8 cellular contexts compared by ENCODE assay signal in genomic region chr20:5949943-5950270, GRCh38. TPM values are rescaled to one million over a fixed set of nuclear protein-coding genes. Genes with fewer than 3 reads are reported as not detected.
DNase-seq lines count a peak whose midpoint lies in the region; ATAC-seq and TF ChIP-seq lines count a peak whose summit lies in the region.

No MANE protein-coding gene starts in this region.

- TF ChIP-seq CTCF in Caco-2 (IDR thresholded peaks at IDR 0.05; ENCODE audit: insufficient read depth in 1 of 2, low read depth in 1 of 2, low read length in 1 of 2, severe bottlenecking in 1 of 2, unreplicated experiment in 1 of 2) (no peak), dorsolateral prefrontal cortex (IDR thresholded peaks at IDR 0.05 in 54 of 56, conservative IDR thresholded peaks at IDR 0.05 in 2 of 56; ENCODE audit: low read depth in 1 of 56, partially characterized antibody in 56 of 56) (no peak), neutrophil (IDR thresholded peaks at IDR 0.05) (no peak)

- no peaks in the 10 kb centered on the region for H3K27me3 ChIP-seq in Caco-2 (replicated peaks; ENCODE audit: control insufficient read depth, insufficient read depth, low read length)
- H3K27me3 ChIP-seq in dorsolateral prefrontal cortex, result no peaks in the 10 kb centered on the region
- no peaks in the 10 kb centered on the region for H3K27me3 ChIP-seq in neutrophil

- no peak for DNase-seq in Caco-2
- peak in 1 of 10 donors; percentile 44 for DNase-seq in dorsolateral prefrontal cortex
- DNase-seq in central memory CD4-positive, alpha-beta T cell, result no peak
- no peak for DNase-seq in DMS53 treated with DMSO at 0.1 percent for 48 hours (lab: John Stamatoyannopoulos, UW; ENCODE audit: unreplicated experiment)
- no peak for DNase-seq in A172 (ENCODE audit: low spot score)

- POLR2A ChIA-PET in Caco-2 (lab: Charles Lee), result no interaction called here

- peaks cover 6% of the 10 kb centered on the region for H3K36me3 ChIP-seq in Caco-2 (ENCODE audit: control insufficient read depth, insufficient read depth, low read length)
- H3K36me3 ChIP-seq in neutrophil, result peaks cover 28% of the 10 kb centered on the region

- H3K4me3 ChIP-seq in Caco-2 (ENCODE audit: low read depth, low read length) (peak overlapping the region; percentile 60), dorsolateral prefrontal cortex (peak overlapping the region; percentile 65 to 100 (median 92)), neutrophil (ENCODE audit: low read depth in 1 of 2, low read length in 1 of 2) (peak overlapping the region; percentile 82 to 84)

- peaks cover 50% of the 10 kb centered on the region for H3K36me3 Mint-ChIP-seq in Caco-2 (ENCODE audit: insufficient read depth, unreplicated experiment)
- H3K36me3 Mint-ChIP-seq in IgD-negative memory B cell, result peaks cover 4% of the 10 kb centered on the region

- no peak for ATAC-seq in GM19395 (IDR thresholded peaks at IDR 0.05; ENCODE audit: unreplicated experiment)

- intact Hi-C loops in Caco-2 (cut with micrococcal nuclease; ENCODE audit: unreplicated experiment) (loop anchor here (1.0 to 5.0 kb wide), 3 partner anchors 53 to 421 kb away; no protein-coding TSS in a partner anchor), dorsolateral prefrontal cortex (cut with DNase I) (loop anchor here in 1 of 2 donors (2.0 kb wide), 1 partner anchor 199 kb away; the partner anchor contains the start of gene SHLD1)

- H3K9me3 Mint-ChIP-seq in Caco-2 (ENCODE audit: unreplicated experiment) (no peaks in the 10 kb centered on the region), IgD-negative memory B cell (no peaks in the 10 kb centered on the region)

- H3K9me3 ChIP-seq in Caco-2, result no peaks in the 10 kb centered on the region
- no peaks in the 10 kb centered on the region for H3K9me3 ChIP-seq in neutrophil

- CTCF ChIA-PET in Caco-2 (lab: Charles Lee), result no interaction called here

- no TSS peak for BruUV-seq in Caco-2 (replicated peaks; lab: Mats Ljungman, UMichigan)

- H3K4me1 ChIP-seq in Caco-2 (peaks cover 15% of the 10 kb centered on the region), neutrophil (ENCODE audit: control insufficient read depth in 1 of 2, insufficient read depth in 1 of 2, low read depth in 1 of 2, low read length in 1 of 2) (peaks cover 51% of the 10 kb centered on the region in 2 experiments)

- H3K4me3 Mint-ChIP-seq in Caco-2 (ENCODE audit: unreplicated experiment) (peak overlapping the region; percentile 99), IgD-negative memory B cell (peak overlapping the region; percentile 91 to 99 (median 98))

- H3K27me3 Mint-ChIP-seq in Caco-2 (ENCODE audit: insufficient read depth, unreplicated experiment) (no peaks in the 10 kb centered on the region), IgD-negative memory B cell (peaks cover 1% of the 10 kb centered on the region)

- H3K27ac Mint-ChIP-seq in Caco-2 (ENCODE audit: unreplicated experiment) (peak overlapping the region; percentile 86), IgD-negative memory B cell (peak overlapping the region; percentile 78 to 100 (median 95))

- H3K27ac ChIP-seq in dorsolateral prefrontal cortex (peak overlapping the region in 39 of 59 donors; percentile 3 to 85 (median 57)), neutrophil (peak overlapping the region; percentile 68)

- no peaks in the 10 kb centered on the region for H3K4me1 Mint-ChIP-seq in Caco-2 (ENCODE audit: low read depth, unreplicated experiment)
- peaks cover 18 to 29% (median 25%) of the 10 kb centered on the region in 3 donors for H3K4me1 Mint-ChIP-seq in IgD-negative memory B cell

RNA-seq across cellular contexts. Expression of gene TRMT6, which starts 0.4 kb away (rescaled TPM):
- total RNA-seq in Caco-2 (2022) (30.0 and 35.5 TPM in 2 replicates), dorsolateral prefrontal cortex (10 to 100 TPM in 98 of 120 experiments, 1 to 10 TPM in 22; 5.5 to 20.4 (median 12.4) TPM)
- polyA plus RNA-seq in IgD-negative memory B cell, result 13.3 TPM
- 28.8 and 37.3 TPM in 2 replicates for total RNA-seq in A172 (2014; rRNA removed; shearing (Covaris generic))

RNA-seq across cellular contexts. Expression of gene MCM8, which starts 0.5 kb away (rescaled TPM):
- 36.4 and 38.4 TPM in 2 replicates for total RNA-seq in Caco-2 (2022)
- polyA plus RNA-seq in IgD-negative memory B cell, result 0.93 TPM
- total RNA-seq in dorsolateral prefrontal cortex, result 1 to 10 TPM; 2.2 to 8.2 (median 5.0) TPM
- 39.2 and 51.6 TPM in 2 replicates for total RNA-seq in A172 (2014; rRNA removed; shearing (Covaris generic))

RNA-seq across cellular contexts. Expression of gene CHGB, which starts 38.6 kb away (rescaled TPM):
- total RNA-seq in Caco-2 (2022) (0.79 and 0.86 TPM in 2 replicates), dorsolateral prefrontal cortex (100 to 1,000 TPM in 57 of 120 experiments, 10 to 100 TPM in 63; 21.2 to 191 (median 99.8) TPM)
- not detected for polyA plus RNA-seq in IgD-negative memory B cell
- 0.03 and 0.34 TPM in 2 replicates for total RNA-seq in A172 (2014; rRNA removed; shearing (Covaris generic))

RNA-seq across cellular contexts. Expression of gene CRLS1, which starts 56.0 kb away (rescaled TPM):
- total RNA-seq in Caco-2 (2022), result 82.3 and 94.6 TPM in 2 replicates
- polyA plus RNA-seq in IgD-negative memory B cell, result 24.5 TPM
- 10 to 100 TPM; 16.8 to 36.2 (median 25.9) TPM for total RNA-seq in dorsolateral prefrontal cortex
- total RNA-seq in A172 (2014; rRNA removed; shearing (Covaris generic)), result 63.4 and 73.2 TPM in 2 replicates

Comparison
In these comparisons a context has a peak if more than half of its experiments do, and no peak if none do; other contexts are left out.
1. RNA of gene CHGB, which starts 38.6 kb away (total RNA-seq): 21.2 to 191 TPM in dorsolateral prefrontal cortex; 0.79 to 0.86 TPM in Caco-2 and 0.03 to 0.34 TPM in A172; every median in the first group is over 10 times any median in the second.
2. Peak in every context shown above with its lines, with median percentiles within 50 percentile points of each other: H3K4me3 ChIP-seq.